ENCODE assay signal across 21 cellular contexts in the genomic region with DNA sequence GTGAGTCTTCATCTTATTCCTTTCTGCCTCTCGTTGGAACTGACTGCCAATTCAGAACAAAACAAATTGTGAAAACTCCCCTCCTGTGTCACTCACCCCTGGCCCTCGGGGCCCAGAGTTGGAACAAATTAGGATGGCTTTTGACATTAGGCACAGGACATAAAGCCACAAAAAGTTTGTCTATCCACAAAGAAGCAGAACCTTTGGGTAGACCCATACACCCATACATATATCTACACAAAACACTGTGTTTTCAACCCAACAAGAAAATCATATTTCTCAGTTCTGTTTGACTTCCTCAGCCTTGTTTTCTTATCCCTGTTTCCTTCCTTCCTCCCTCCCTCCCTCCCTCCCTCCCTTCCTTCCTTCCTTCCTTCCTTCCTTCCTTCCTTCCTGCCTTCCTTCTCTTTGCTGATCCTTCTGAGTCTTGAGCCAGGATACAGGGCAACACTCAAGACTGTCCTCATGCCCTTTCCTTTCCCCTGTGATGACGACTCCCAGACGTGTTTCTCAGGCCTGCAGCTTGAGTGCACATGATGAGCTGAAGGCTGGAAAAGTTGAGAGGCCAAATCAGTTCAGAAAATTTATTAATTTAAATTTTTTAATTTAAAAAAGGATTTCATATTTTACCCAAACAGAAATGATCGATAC.
"Had no signal": no experiment of that assay in that cellular context is flagged by ENCODE, and none has a peak within 500 bp of the region (broad histone marks: within the 10 kb centered on the region; RNA-seq: fewer than 3 reads in every experiment).

No MANE protein-coding gene starts in this region.

- H3K4me3 Mint-ChIP-seq: activated B cell treated with CpG ODN at 0.5 μM for 24 hours; activated naive CD4-positive, alpha-beta T cell treated with anti-CD3 and anti-CD28 coated beads, Interleukin-2, amount 10 ng/mL, durations not matched to agents 7 days and 5 days; activated naive CD8-positive, alpha-beta T cell treated with anti-CD3 and anti-CD28 coated beads, Interleukin-2, amount 10 ng/mL, durations not matched to agents 7 days and 5 days; activated T-cell treated with anti-CD3 and anti-CD28 coated beads, Interleukin-2, amount 50 U/mL, for 24 hours; brain; immature natural killer cell; natural killer cell treated with Interleukin-12 subunit alpha and Interleukin-12 subunit beta and Interleukin-15 and Interleukin-18, amount 100 ng/mL, for 72 hours; type B pancreatic cell had no signal

- H3K36me3 ChIP-seq: ascending aorta, cardiac muscle cell, colonic mucosa, gastroesophageal sphincter, spleen, thoracic aorta, vagina had no signal

- H3K79me2 ChIP-seq: hepatocyte had no signal

- H3K4me2 ChIP-seq: hepatocyte had no signal

- H3K9me3 ChIP-seq: ascending aorta, colonic mucosa, gastroesophageal sphincter, spleen, thoracic aorta, vagina had no signal

- H2AFZ ChIP-seq: hepatocyte had no signal

- H3K4me1 ChIP-seq: ascending aorta, colonic mucosa, gastroesophageal sphincter, spleen, vagina had no signal

- H3K4me3 ChIP-seq: ascending aorta, cardiac muscle cell, colonic mucosa, gastroesophageal sphincter, hepatocyte, spleen, thoracic aorta, vagina had no signal

- H3K27ac Mint-ChIP-seq: activated B cell treated with CpG ODN at 0.5 μM for 24 hours; activated naive CD4-positive, alpha-beta T cell treated with anti-CD3 and anti-CD28 coated beads, Interleukin-2, amount 10 ng/mL, durations not matched to agents 7 days and 5 days; activated naive CD8-positive, alpha-beta T cell treated with anti-CD3 and anti-CD28 coated beads, Interleukin-2, amount 10 ng/mL, durations not matched to agents 7 days and 5 days; activated T-cell treated with anti-CD3 and anti-CD28 coated beads, Interleukin-2, amount 50 U/mL, for 24 hours; brain; immature natural killer cell; natural killer cell treated with Interleukin-12 subunit alpha and Interleukin-12 subunit beta and Interleukin-15 and Interleukin-18, amount 100 ng/mL, for 72 hours; type B pancreatic cell had no signal

- H3K27me3 ChIP-seq: ascending aorta, colonic mucosa, vagina had no signal

- DNase-seq: activated B cell treated with CpG ODN at 0.5 μM for 24 hours; activated CD4-positive, alpha-beta T cell treated with anti-CD3 and anti-CD28 coated beads, Interleukin-2, amount 50 U/mL, for 1 hour; activated gamma-delta T cell; activated naive CD4-positive, alpha-beta T cell treated with anti-CD3 and anti-CD28 coated beads, Interleukin-2, amount 10 ng/mL, durations not matched to agents 7 days and 5 days; activated naive CD8-positive, alpha-beta T cell treated with anti-CD3 and anti-CD28 coated beads, Interleukin-2, amount 10 ng/mL, durations not matched to agents 7 days and 5 days; activated T-cell treated with anti-CD3 and anti-CD28 coated beads, Interleukin-2, amount 50 U/mL, for 24 hours; cerebellar nuclear complex; colonic mucosa; immature natural killer cell; right cardiac atrium; spleen; stimulated activated naive CD4-positive, alpha-beta T cell had no signal

- ATAC-seq: gastroesophageal sphincter; natural killer cell treated with Interleukin-12 subunit alpha and Interleukin-12 subunit beta and Interleukin-15 and Interleukin-18, amount 100 ng/mL, for 72 hours; right cardiac atrium had no signal

- H3K4me1 Mint-ChIP-seq: activated B cell treated with CpG ODN at 0.5 μM for 24 hours, immature natural killer cell had no signal

- H3K27ac ChIP-seq: ascending aorta, cardiac muscle cell, colonic mucosa, gastroesophageal sphincter, hepatocyte, thoracic aorta, vagina had no signal

- H3K27me3 Mint-ChIP-seq: activated T-cell treated with anti-CD3 and anti-CD28 coated beads, Interleukin-2, amount 50 U/mL, for 24 hours had no signal

- H3K9me3 Mint-ChIP-seq: activated B cell treated with CpG ODN at 0.5 μM for 24 hours; activated naive CD4-positive, alpha-beta T cell treated with anti-CD3 and anti-CD28 coated beads, Interleukin-2, amount 10 ng/mL, durations not matched to agents 7 days and 5 days; activated T-cell treated with anti-CD3 and anti-CD28 coated beads, Interleukin-2, amount 50 U/mL, for 24 hours; immature natural killer cell; natural killer cell treated with Interleukin-12 subunit alpha and Interleukin-12 subunit beta and Interleukin-15 and Interleukin-18, amount 100 ng/mL, for 72 hours; type B pancreatic cell had no signal
